In the genomic region with DNA sequence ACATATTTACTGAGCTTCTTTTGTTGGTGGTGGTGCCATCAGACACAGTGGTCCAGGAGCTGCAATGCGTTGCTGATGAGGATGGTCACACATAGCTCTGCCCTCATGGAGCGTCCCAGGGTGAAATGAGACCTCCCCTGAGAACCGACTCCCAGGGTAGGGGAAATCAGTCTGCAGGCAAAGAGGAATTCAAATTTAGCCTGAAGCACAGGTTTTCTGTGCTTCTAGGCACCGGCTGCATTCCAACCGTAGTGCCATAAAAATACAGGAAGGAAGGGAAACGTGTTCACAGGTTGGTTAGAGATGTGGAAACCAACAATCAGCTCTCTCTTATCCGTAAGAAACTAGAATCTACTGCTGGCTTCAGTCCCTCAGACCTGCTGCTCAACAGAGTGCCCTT, we compare ENCODE assay signal across 13 cellular contexts. TPM values are rescaled to one million over a fixed set of nuclear protein-coding genes. Genes with fewer than 3 reads are reported as not detected.
DNase-seq lines count a peak whose midpoint lies in the region; ATAC-seq and TF ChIP-seq lines count a peak whose summit lies in the region.
"Had no signal": no experiment of that assay in that cellular context is flagged by ENCODE, and none has a peak within 500 bp of the region (broad histone marks: within the 10 kb centered on the region; RNA-seq: fewer than 3 reads in every experiment).

No MANE protein-coding gene starts in this region.

- WGBS in IMR-90 (ENCODE audit: extremely low coverage in 2 of 2, insufficient read length in 1 of 2), 2 experiments: 80% methylated on average over 1 of the region's 7 CpGs; no CpG with 5 or more reads in 1 of the 2 experiments

- POLR2A ChIA-PET in CD4-positive, alpha-beta T cell (lab: Charles Lee): interaction anchor here (0.5 to 9.8 kb wide), 11 partner anchors 10 to 613 kb away, joined by 3 to 119 read pairs (median 4); partner anchors contain the start of genes AAGAB, IQCH and SMAD3
- POLR2A ChIA-PET in IMR-90 (lab: Charles Lee; ENCODE audit: unreplicated experiment): no interaction called here

- no peaks in the 10 kb centered on the region for H3K27me3 Mint-ChIP-seq in CD4-positive, alpha-beta T cell
- H3K27me3 Mint-ChIP-seq in activated naive CD8-positive, alpha-beta T cell: peaks cover 1% of the 10 kb centered on the region
- no peaks in the 10 kb centered on the region for H3K27me3 Mint-ChIP-seq in natural killer cell (ENCODE audit: low read depth in 2 of 2)

- H2AK9ac ChIP-seq in IMR-90 (replicated peaks; ENCODE audit: low read depth, low read length, poor library complexity): no peak overlapping the region

- no peak overlapping the region for H4K91ac ChIP-seq in IMR-90 (ENCODE audit: insufficient read depth, low read depth, low read length)

- H3K4me1 ChIP-seq in IMR-90 (ENCODE audit: control insufficient read depth, insufficient read depth, low read length): peaks cover 74% of the 10 kb centered on the region

- H3K18ac ChIP-seq in IMR-90 (ENCODE audit: low read depth, low read length): no peak overlapping the region

- H3K79me1 ChIP-seq in IMR-90 (ENCODE audit: low read depth in 1 of 2, low read length in 2 of 2): peaks cover 6 to 94% of the 10 kb centered on the region in 2 experiments; a peak in 2 of 4 replicates

- TF ChIP-seq CTCF in CD4-positive, alpha-beta T cell (IDR thresholded peaks at IDR 0.05): no peak
- TF ChIP-seq CTCF in IMR-90 (conservative IDR thresholded peaks at IDR 0.05; ENCODE audit: low read depth, low read length): no peak
- no peak for TF ChIP-seq CTCF in natural killer cell (IDR thresholded peaks at IDR 0.05)

- peaks cover 55% of the 10 kb centered on the region for H3K36me3 ChIP-seq in IMR-90 (ENCODE audit: control insufficient read depth, insufficient read depth, low read length)

- CTCF ChIA-PET in CD4-positive, alpha-beta T cell (lab: Charles Lee): interaction anchor here (0.7 kb wide), 1 partner anchor 174 kb away, joined by 3 read pairs; no protein-coding TSS in a partner anchor
- CTCF ChIA-PET in IMR-90 (lab: Yijun Ruan, JAX): interaction anchor here (1.1 kb wide), 1 partner anchor 138 kb away, joined by 4 read pairs; no protein-coding TSS in a partner anchor

- H3K4me3 Mint-ChIP-seq in CD4-positive, alpha-beta T cell: peak overlapping the region; percentile 81
- peak overlapping the region; percentile 58 for H3K4me3 Mint-ChIP-seq in activated naive CD8-positive, alpha-beta T cell
- H3K4me3 Mint-ChIP-seq in natural killer cell: peak overlapping the region; percentile 81

- peaks cover 95% of the 10 kb centered on the region for H3K4me1 Mint-ChIP-seq in CD4-positive, alpha-beta T cell (ENCODE audit: low read depth)
- peaks cover 83% of the 10 kb centered on the region for H3K4me1 Mint-ChIP-seq in activated naive CD8-positive, alpha-beta T cell (ENCODE audit: low read depth)
- H3K4me1 Mint-ChIP-seq in natural killer cell: peaks cover 95 to 98% of the 10 kb centered on the region in 2 donors

- in situ Hi-C loops in IMR-90 (cut with MboI; ENCODE audit: low sequenced_read_pairs): no loop called here

- peak overlapping the region; percentile 15; the same call in 1 of the 2 replicates for H2AK5ac ChIP-seq in IMR-90 (ENCODE audit: low read depth, low read length)

- H3K4ac ChIP-seq in IMR-90 (ENCODE audit: low read depth, low read length): peak overlapping the region; percentile 64; the same call in 1 of the 2 replicates

- H3K27ac Mint-ChIP-seq in CD4-positive, alpha-beta T cell: peak overlapping the region; percentile 89
- peak overlapping the region; percentile 86 for H3K27ac Mint-ChIP-seq in activated naive CD8-positive, alpha-beta T cell
- H3K27ac Mint-ChIP-seq in natural killer cell: peak overlapping the region; percentile 78 to 91

- ATAC-seq in CD4-positive, alpha-beta T cell (ENCODE audit: poor library complexity): no peak
- ATAC-seq in IMR-90 (ENCODE audit: low read depth) (no peak), natural killer cell (no peak), HG03159 (IDR thresholded peaks at IDR 0.05; ENCODE audit: unreplicated experiment) (no peak)
- ATAC-seq: Right ventricle myocardium inferior had no signal

- no peaks in the 10 kb centered on the region for H3K9me3 ChIP-seq in CD4-positive, alpha-beta T cell (ENCODE audit: control insufficient read depth, low read length)
- no peaks in the 10 kb centered on the region for H3K9me3 ChIP-seq in IMR-90 (ENCODE audit: control insufficient read depth, insufficient read depth, low read length)

- H3K9me1 ChIP-seq in IMR-90 (ENCODE audit: insufficient read depth, low read length): peaks cover 75% of the 10 kb centered on the region

- H2BK5ac ChIP-seq in IMR-90 (ENCODE audit: low read depth, low read length, poor library complexity, severe bottlenecking): no peak overlapping the region

- peak overlapping the region; percentile 51; the same call in 1 of the 2 replicates for H3K14ac ChIP-seq in IMR-90 (replicated peaks; ENCODE audit: low read depth, low read length)

- DNase-seq in CD4-positive, alpha-beta T cell: no peak
- DNase-seq in IMR-90 (no peak), natural killer cell (no peak), NCI-H510A (lab: John Stamatoyannopoulos, UW) (no peak), medulla oblongata (ENCODE audit: extremely low spot score) (no peak), NCI-H1092 (lab: John Stamatoyannopoulos, UW) (no peak)
- DNase-seq: activated gamma-delta T cell treated with Interleukin-2 at 50 U/mL for 16 hours, NCI-H1417, NCI-H510A treated with DMSO at 0.1 percent for 48 hours, substantia nigra had no signal

- H3K23ac ChIP-seq in IMR-90 (ENCODE audit: low read depth, low read length): peak overlapping the region; percentile 66; the same call in 1 of the 2 replicates

- H3K56ac ChIP-seq in IMR-90 (ENCODE audit: extremely low read depth, insufficient read depth, low read length): no peak overlapping the region; the same call in 1 of the 2 replicates

- peaks cover 98% of the 10 kb centered on the region for H4K20me1 ChIP-seq in IMR-90 (ENCODE audit: insufficient read depth, low read length)

- no peak overlapping the region for H3K4me3 ChIP-seq in IMR-90 (ENCODE audit: insufficient read depth, low read depth, low read length)

- no peaks in the 10 kb centered on the region for H3K27me3 ChIP-seq in CD4-positive, alpha-beta T cell (ENCODE audit: control insufficient read depth, insufficient read depth, low read length)
- H3K27me3 ChIP-seq in IMR-90 (ENCODE audit: control insufficient read depth, insufficient read depth, low read length): no peaks in the 10 kb centered on the region

- H3K9me3 Mint-ChIP-seq in CD4-positive, alpha-beta T cell: no peaks in the 10 kb centered on the region
- H3K9me3 Mint-ChIP-seq in activated naive CD8-positive, alpha-beta T cell (ENCODE audit: low read depth): no peaks in the 10 kb centered on the region
- H3K9me3 Mint-ChIP-seq in natural killer cell: no peaks in the 10 kb centered on the region

- H2AFZ ChIP-seq in IMR-90 (replicated peaks; ENCODE audit: low read length, poor library complexity): no peak overlapping the region

- no peak overlapping the region for H4K5ac ChIP-seq in IMR-90 (ENCODE audit: low read depth, low read length)

- no peak overlapping the region for H3K4me2 ChIP-seq in IMR-90 (ENCODE audit: low read depth, low read length)

- H2BK20ac ChIP-seq in IMR-90 (ENCODE audit: low read depth, low read length): no peak overlapping the region

- intact Hi-C loops in CD4-positive, alpha-beta T cell (cut with DNase I, micrococcal nuclease): loop anchor here (5.0 kb wide), 3 partner anchors 33 to 48 kb away; no protein-coding TSS in a partner anchor
- intact Hi-C loops in IMR-90 (cut with micrococcal nuclease): no loop called here
- intact Hi-C loops in natural killer cell (cut with micrococcal nuclease): no loop called here

- no TSS peak for BruUV-seq in IMR-90 (replicated peaks; lab: Mats Ljungman, UMichigan)

- H2BK120ac ChIP-seq in IMR-90 (ENCODE audit: low read depth, low read length): no peak overlapping the region

- H2BK15ac ChIP-seq in IMR-90 (ENCODE audit: low read depth, low read length): no peak overlapping the region

- no peak for TF ChIP-seq RAD21 in IMR-90 (IDR thresholded peaks at IDR 0.05; ENCODE audit: low read length)

- dilution Hi-C loops in IMR-90 (cut with HindIII; ENCODE audit: low sequenced_read_pairs, unreplicated experiment): no loop called here

- H3K36me3 Mint-ChIP-seq in CD4-positive, alpha-beta T cell (ENCODE audit: low read depth): no peaks in the 10 kb centered on the region
- H3K36me3 Mint-ChIP-seq in activated naive CD8-positive, alpha-beta T cell: peaks cover 12% of the 10 kb centered on the region
- H3K36me3 Mint-ChIP-seq in natural killer cell: no peaks in the 10 kb centered on the region

- TF ChIP-seq POLR2A in IMR-90 (IDR thresholded peaks at IDR 0.05; ENCODE audit: low read depth, low read length): no peak

- H3K9ac ChIP-seq in IMR-90 (ENCODE audit: low read depth, low read length): 0 out of 2 replicates have a peak overlapping the region, but pooled peaks have one; percentile 3

- H4K8ac ChIP-seq in IMR-90 (ENCODE audit: low read depth in 2 of 2, low read length in 2 of 2): peak overlapping the region in 1 of 2 experiments; percentile 16; a peak in 1 of 4 replicates

- H3K27ac ChIP-seq in CD4-positive, alpha-beta T cell (ENCODE audit: low read depth, low read length): no peak overlapping the region
- H3K27ac ChIP-seq in IMR-90 (ENCODE audit: insufficient read depth, low read length): 0 out of 2 replicates have a peak overlapping the region, but pooled peaks have one; percentile 2

TF ChIP-seq in IMR-90, 13 proteins besides CTCF, POLR2A, EP300 and RAD21 (continues in another document):
- TF ChIP-seq RCOR1 (IDR thresholded peaks at IDR 0.05; ENCODE audit: insufficient replicate concordance, low read length) (no peak), CHD1 (IDR thresholded peaks at IDR 0.05; ENCODE audit: low read depth, low read length) (no peak), MAFK (IDR thresholded peaks at IDR 0.05; ENCODE audit: low read depth, low read length) (no peak), MAZ (IDR thresholded peaks at IDR 0.05; ENCODE audit: borderline replicate concordance, low read depth, low read length) (no peak), CEBPB (IDR thresholded peaks at IDR 0.05; ENCODE audit: low read depth, low read length) (no peak), NFE2L2 (IDR thresholded peaks at IDR 0.05; ENCODE audit: low read depth, low read length) (no peak), SMC3 (IDR thresholded peaks at IDR 0.05; ENCODE audit: low read depth, low read length) (no peak)

RNA-seq across cellular contexts. Expression of gene SMAD3, which starts 19.2 kb away (rescaled TPM):
- 10 to 100 TPM; 30.0 to 31.0 TPM for total RNA-seq in CD4-positive, alpha-beta T cell
- total RNA-seq in IMR-90 (2012; rRNA removed) (71.0 and 71.1 TPM in 2 replicates), natural killer cell (10 to 100 TPM; 47.1 to 72.6 (median 63.0) TPM)
- polyA plus RNA-seq in IMR-90 (2012; rRNA removed): 177 and 194 TPM in 2 replicates
- 153 and 181 TPM in 2 replicates for polyA plus RNA-seq in IMR-90 (2012; cell fraction: cytosol; rRNA removed)
- polyA plus RNA-seq in IMR-90 (2012; cell fraction: nucleus; rRNA removed; ENCODE audit: low replicate concordance): 378 and 409 TPM in 2 replicates

Comparison
In these comparisons a context has a peak if more than half of its experiments do, and no peak if none do; other contexts are left out.
1. intact Hi-C loops: an anchor here in CD4-positive, alpha-beta T cell (5.0 kb wide); none called in IMR-90 and natural killer cell.